In genomic region chr3:193660698-193661400, GRCh38 we compare ENCODE assay signal across 1 cellular context.
TF ChIP-seq lines count a peak whose summit lies in the region.

No MANE protein-coding gene starts in this region.

TF ChIP-seq in K562, 482 proteins besides CTCF, POLR2A, EP300 and RAD21 (continued from another document and continues in another):
- TF ChIP-seq, protein P1, sequence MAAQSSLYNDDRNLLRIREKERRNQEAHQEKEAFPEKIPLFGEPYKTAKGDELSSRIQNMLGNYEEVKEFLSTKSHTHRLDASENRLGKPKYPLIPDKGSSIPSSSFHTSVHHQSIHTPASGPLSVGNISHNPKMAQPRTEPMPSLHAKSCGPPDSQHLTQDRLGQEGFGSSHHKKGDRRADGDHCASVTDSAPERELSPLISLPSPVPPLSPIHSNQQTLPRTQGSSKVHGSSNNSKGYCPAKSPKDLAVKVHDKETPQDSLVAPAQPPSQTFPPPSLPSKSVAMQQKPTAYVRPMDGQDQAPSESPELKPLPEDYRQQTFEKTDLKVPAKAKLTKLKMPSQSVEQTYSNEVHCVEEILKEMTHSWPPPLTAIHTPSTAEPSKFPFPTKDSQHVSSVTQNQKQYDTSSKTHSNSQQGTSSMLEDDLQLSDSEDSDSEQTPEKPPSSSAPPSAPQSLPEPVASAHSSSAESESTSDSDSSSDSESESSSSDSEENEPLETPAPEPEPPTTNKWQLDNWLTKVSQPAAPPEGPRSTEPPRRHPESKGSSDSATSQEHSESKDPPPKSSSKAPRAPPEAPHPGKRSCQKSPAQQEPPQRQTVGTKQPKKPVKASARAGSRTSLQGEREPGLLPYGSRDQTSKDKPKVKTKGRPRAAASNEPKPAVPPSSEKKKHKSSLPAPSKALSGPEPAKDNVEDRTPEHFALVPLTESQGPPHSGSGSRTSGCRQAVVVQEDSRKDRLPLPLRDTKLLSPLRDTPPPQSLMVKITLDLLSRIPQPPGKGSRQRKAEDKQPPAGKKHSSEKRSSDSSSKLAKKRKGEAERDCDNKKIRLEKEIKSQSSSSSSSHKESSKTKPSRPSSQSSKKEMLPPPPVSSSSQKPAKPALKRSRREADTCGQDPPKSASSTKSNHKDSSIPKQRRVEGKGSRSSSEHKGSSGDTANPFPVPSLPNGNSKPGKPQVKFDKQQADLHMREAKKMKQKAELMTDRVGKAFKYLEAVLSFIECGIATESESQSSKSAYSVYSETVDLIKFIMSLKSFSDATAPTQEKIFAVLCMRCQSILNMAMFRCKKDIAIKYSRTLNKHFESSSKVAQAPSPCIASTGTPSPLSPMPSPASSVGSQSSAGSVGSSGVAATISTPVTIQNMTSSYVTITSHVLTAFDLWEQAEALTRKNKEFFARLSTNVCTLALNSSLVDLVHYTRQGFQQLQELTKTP (IDR thresholded peaks at IDR 0.05; ENCODE audit: low read depth in 1 of 2, partially characterized antibody in 2 of 2) = peak in 1 of 2 experiments; percentile 96
- TF ChIP-seq RBM39 (optimal IDR thresholded peaks at IDR 0.05; ENCODE audit: low read depth, low read length) = no peak
- no peak for TF ChIP-seq HDAC8 (tag; IDR thresholded peaks at IDR 0.05)
- no peak for TF ChIP-seq TCFL5 (CRISPR knock-in tag; conservative IDR thresholded peaks at IDR 0.05)
- no peak for TF ChIP-seq ZNF830 (CRISPR knock-in tag; IDR thresholded peaks at IDR 0.05)
- TF ChIP-seq NCOA4 (IDR thresholded peaks at IDR 0.05; ENCODE audit: partially characterized antibody) = peak; percentile 92
- TF ChIP-seq SAFB (IDR thresholded peaks at IDR 0.05; ENCODE audit: borderline replicate concordance, low read depth, low read length) = no peak
- TF ChIP-seq, protein P2, sequence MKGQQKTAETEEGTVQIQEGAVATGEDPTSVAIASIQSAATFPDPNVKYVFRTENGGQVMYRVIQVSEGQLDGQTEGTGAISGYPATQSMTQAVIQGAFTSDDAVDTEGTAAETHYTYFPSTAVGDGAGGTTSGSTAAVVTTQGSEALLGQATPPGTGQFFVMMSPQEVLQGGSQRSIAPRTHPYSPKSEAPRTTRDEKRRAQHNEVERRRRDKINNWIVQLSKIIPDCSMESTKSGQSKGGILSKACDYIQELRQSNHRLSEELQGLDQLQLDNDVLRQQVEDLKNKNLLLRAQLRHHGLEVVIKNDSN (CRISPR knock-in tag; IDR thresholded peaks at IDR 0.05) = no peak
- TF ChIP-seq RAD51 (IDR thresholded peaks at IDR 0.05; ENCODE audit: borderline replicate concordance, low read depth) = peak; percentile 50; the same call in 1 of the 2 replicates
- no peak for TF ChIP-seq BCLAF1 (IDR thresholded peaks at IDR 0.05; ENCODE audit: borderline replicate concordance in 1 of 2, control insufficient read depth in 1 of 2, low read depth in 2 of 2, low read length in 1 of 2)
- no peak for TF ChIP-seq ZNF551 (CRISPR knock-in tag; IDR thresholded peaks at IDR 0.05)
- TF ChIP-seq BACH1 (tag; IDR thresholded peaks at IDR 0.05) = peak; percentile 68; the same call in 1 of the 2 replicates
- peak; percentile 99 for TF ChIP-seq PHB2 (IDR thresholded peaks at IDR 0.05; ENCODE audit: low read depth)
- peak; percentile 99 for TF ChIP-seq TCF3 (CRISPR knock-in tag; IDR thresholded peaks at IDR 0.05)
- peak; percentile 92 for TF ChIP-seq ZKSCAN8 (CRISPR knock-in tag; IDR thresholded peaks at IDR 0.05)
- TF ChIP-seq NCOA1 (IDR thresholded peaks at IDR 0.05; ENCODE audit: low read depth) = peak; percentile 95
- no peak for TF ChIP-seq IRF9 (tag; IDR thresholded peaks at IDR 0.05)
- TF ChIP-seq, protein P3, sequence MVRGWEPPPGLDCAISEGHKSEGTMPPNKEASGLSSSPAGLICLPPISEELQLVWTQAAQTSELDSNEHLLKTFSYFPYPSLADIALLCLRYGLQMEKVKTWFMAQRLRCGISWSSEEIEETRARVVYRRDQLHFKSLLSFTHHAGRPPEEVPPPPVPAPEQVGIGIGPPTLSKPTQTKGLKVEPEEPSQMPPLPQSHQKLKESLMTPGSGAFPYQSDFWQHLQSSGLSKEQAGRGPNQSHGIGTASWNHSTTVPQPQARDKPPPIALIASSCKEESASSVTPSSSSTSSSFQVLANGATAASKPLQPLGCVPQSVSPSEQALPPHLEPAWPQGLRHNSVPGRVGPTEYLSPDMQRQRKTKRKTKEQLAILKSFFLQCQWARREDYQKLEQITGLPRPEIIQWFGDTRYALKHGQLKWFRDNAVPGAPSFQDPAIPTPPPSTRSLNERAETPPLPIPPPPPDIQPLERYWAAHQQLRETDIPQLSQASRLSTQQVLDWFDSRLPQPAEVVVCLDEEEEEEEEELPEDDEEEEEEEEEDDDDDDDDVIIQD (CRISPR knock-in tag; IDR thresholded peaks at IDR 0.05) = no peak
- no peak for TF ChIP-seq CHD1 (IDR thresholded peaks at IDR 0.05; ENCODE audit: low read length)
- TF ChIP-seq BRCA1 (IDR thresholded peaks at IDR 0.05) = no peak
- no peak for TF ChIP-seq BRCA1 (CRISPR knock-in tag; IDR thresholded peaks at IDR 0.05)
- no peak for TF ChIP-seq SRSF7 (optimal IDR thresholded peaks at IDR 0.05; ENCODE audit: low read depth, low read length)
- no peak for TF ChIP-seq ILK (tag; IDR thresholded peaks at IDR 0.05; ENCODE audit: borderline replicate concordance, low read depth)
- 0 out of 2 replicates have a peak, but pooled peaks have one; percentile 39 for TF ChIP-seq TCF7 (IDR thresholded peaks at IDR 0.05; ENCODE audit: borderline replicate concordance)
- TF ChIP-seq ZNF699 (CRISPR knock-in tag; IDR thresholded peaks at IDR 0.05; ENCODE audit: insufficient replicate concordance) = no peak
- no peak for TF ChIP-seq POU5F1 (IDR thresholded peaks at IDR 0.05; ENCODE audit: borderline replicate concordance, low read depth, low read length, partially characterized antibody)
- TF ChIP-seq TAF7 (tag; IDR thresholded peaks at IDR 0.05) = no peak
- no peak for TF ChIP-seq PRPF4 (IDR thresholded peaks at IDR 0.05; ENCODE audit: insufficient read depth, low read depth, low read length, poor library complexity, severe bottlenecking)
- TF ChIP-seq ZNF354B (CRISPR knock-in tag; IDR thresholded peaks at IDR 0.05) = no peak
- no peak; the same call in 1 of the 2 replicates for TF ChIP-seq GABPA (tag; conservative IDR thresholded peaks at IDR 0.05; ENCODE audit: low read depth)
- peak; percentile 42; the same call in 1 of the 2 replicates for TF ChIP-seq ZNF79 (CRISPR knock-in tag; IDR thresholded peaks at IDR 0.05; ENCODE audit: low read depth)
- TF ChIP-seq ZNF133 (CRISPR knock-in tag; IDR thresholded peaks at IDR 0.05) = no peak
- TF ChIP-seq, protein P4, sequence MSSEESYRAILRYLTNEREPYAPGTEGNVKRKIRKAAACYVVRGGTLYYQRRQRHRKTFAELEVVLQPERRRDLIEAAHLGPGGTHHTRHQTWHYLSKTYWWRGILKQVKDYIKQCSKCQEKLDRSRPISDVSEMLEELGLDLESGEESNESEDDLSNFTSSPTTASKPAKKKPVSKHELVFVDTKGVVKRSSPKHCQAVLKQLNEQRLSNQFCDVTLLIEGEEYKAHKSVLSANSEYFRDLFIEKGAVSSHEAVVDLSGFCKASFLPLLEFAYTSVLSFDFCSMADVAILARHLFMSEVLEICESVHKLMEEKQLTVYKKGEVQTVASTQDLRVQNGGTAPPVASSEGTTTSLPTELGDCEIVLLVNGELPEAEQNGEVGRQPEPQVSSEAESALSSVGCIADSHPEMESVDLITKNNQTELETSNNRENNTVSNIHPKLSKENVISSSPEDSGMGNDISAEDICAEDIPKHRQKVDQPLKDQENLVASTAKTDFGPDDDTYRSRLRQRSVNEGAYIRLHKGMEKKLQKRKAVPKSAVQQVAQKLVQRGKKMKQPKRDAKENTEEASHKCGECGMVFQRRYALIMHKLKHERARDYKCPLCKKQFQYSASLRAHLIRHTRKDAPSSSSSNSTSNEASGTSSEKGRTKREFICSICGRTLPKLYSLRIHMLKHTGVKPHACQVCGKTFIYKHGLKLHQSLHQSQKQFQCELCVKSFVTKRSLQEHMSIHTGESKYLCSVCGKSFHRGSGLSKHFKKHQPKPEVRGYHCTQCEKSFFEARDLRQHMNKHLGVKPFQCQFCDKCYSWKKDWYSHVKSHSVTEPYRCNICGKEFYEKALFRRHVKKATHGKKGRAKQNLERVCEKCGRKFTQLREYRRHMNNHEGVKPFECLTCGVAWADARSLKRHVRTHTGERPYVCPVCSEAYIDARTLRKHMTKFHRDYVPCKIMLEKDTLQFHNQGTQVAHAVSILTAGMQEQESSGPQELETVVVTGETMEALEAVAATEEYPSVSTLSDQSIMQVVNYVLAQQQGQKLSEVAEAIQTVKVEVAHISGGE (CRISPR knock-in tag; IDR thresholded peaks at IDR 0.05) = peak in 1 of 3 experiments; percentile 86; a peak in 2 of 6 replicates
- TF ChIP-seq PBX2 (CRISPR knock-in tag; IDR thresholded peaks at IDR 0.05; ENCODE audit: low read depth) = no peak
- peak; percentile 97 for TF ChIP-seq PBX2 (tag; conservative IDR thresholded peaks at IDR 0.05; ENCODE audit: low read depth)
- TF ChIP-seq, protein P5, sequence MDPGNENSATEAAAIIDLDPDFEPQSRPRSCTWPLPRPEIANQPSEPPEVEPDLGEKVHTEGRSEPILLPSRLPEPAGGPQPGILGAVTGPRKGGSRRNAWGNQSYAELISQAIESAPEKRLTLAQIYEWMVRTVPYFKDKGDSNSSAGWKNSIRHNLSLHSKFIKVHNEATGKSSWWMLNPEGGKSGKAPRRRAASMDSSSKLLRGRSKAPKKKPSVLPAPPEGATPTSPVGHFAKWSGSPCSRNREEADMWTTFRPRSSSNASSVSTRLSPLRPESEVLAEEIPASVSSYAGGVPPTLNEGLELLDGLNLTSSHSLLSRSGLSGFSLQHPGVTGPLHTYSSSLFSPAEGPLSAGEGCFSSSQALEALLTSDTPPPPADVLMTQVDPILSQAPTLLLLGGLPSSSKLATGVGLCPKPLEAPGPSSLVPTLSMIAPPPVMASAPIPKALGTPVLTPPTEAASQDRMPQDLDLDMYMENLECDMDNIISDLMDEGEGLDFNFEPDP (CRISPR knock-in tag; IDR thresholded peaks at IDR 0.05) = no peak
- no peak for TF ChIP-seq FOXJ3 (CRISPR knock-in tag; IDR thresholded peaks at IDR 0.05)
